11 cellular contexts compared by ENCODE assay signal in the genomic region with DNA sequence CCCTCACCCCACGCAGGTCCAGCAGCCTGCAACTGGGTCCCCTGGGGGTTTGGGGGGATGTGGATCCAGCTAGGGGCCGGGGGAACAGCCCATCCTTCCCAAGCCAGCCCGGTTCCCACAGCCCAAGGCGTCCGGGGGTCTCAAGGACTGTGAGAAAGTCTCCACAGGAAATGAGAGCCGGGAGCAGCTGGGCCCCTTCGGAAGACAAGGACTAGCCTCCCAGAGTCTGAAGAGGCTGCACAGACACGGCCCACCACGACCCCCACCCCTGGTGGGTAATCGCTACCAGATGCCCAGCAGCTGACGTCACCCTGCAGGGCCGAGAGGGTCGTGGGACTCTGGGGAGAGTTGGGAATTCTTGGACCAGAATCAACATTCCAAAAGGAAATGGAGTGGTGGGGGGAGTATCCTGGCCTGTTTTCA. TPM values are rescaled to one million over a fixed set of nuclear protein-coding genes. Genes with fewer than 3 reads are reported as not detected.
DNase-seq lines count a peak whose midpoint lies in the region; ATAC-seq, FAIRE-seq and TF ChIP-seq lines count a peak whose summit lies in the region.
"Had no signal": no experiment of that assay in that cellular context is flagged by ENCODE, and none has a peak within 500 bp of the region (broad histone marks: within the 10 kb centered on the region; RNA-seq: fewer than 3 reads in every experiment).

No MANE protein-coding gene starts in this region.

- TF ChIP-seq POLR2A in heart left ventricle (IDR thresholded peaks at IDR 0.05): no peak

- H3K4me3 Mint-ChIP-seq in naive B cell (peak overlapping the region in 1 of 8 donors; percentile 67), progenitor cell of endocrine pancreas (ENCODE audit: low read depth) (no peak overlapping the region)

- ATAC-seq in heart left ventricle (no peak), Right ventricle myocardium inferior (no peak), naive B cell (ENCODE audit: low read depth in 2 of 2) (no peak), upper lobe of right lung (no peak)
- ATAC-seq: left lobe of liver had no signal

- FAIRE-seq in D721Med (lab: Jason Lieb, UNC): no peak
- FAIRE-seq: GM18507, HTR-8/SVneo had no signal

- peaks cover 72 to 86% (median 84%) of the 10 kb centered on the region in 3 donors for H3K4me1 Mint-ChIP-seq in naive B cell
- H3K4me1 Mint-ChIP-seq in progenitor cell of endocrine pancreas (ENCODE audit: low read depth): peaks cover 4% of the 10 kb centered on the region

- peak overlapping the region; percentile 70 to 96 (median 84) for H3K27ac ChIP-seq in heart left ventricle
- peak overlapping the region in 38 of 59 donors; percentile 3 to 75 (median 46) for H3K27ac ChIP-seq in dorsolateral prefrontal cortex
- H3K27ac ChIP-seq in upper lobe of right lung: peak overlapping the region; percentile 86

- H3K9me3 Mint-ChIP-seq in naive B cell (no peaks in the 10 kb centered on the region), progenitor cell of endocrine pancreas (ENCODE audit: low read depth) (no peaks in the 10 kb centered on the region)

- intact Hi-C loops in heart left ventricle (cut with DNase I) (loop anchor here in 2 of 10 donors (2.0 to 10.0 kb wide), 2 partner anchors 15 to 87 kb away; a partner anchor contains a TSS), Right ventricle myocardium inferior (cut with DNase I) (no loop called here), dorsolateral prefrontal cortex (cut with DNase I) (no loop called here), upper lobe of right lung (cut with DNase I) (no loop called here)

- DNase-seq in heart left ventricle (peak; percentile 56 to 78 (median 64)), Right ventricle myocardium inferior (ENCODE audit: missing footprints) (no peak), dorsolateral prefrontal cortex (no peak), naive B cell (no peak), upper lobe of right lung (no peak), SHP77 (lab: John Stamatoyannopoulos, UW) (no peak), D721Med (ENCODE audit: insufficient read length, low spot score) (no peak), progenitor cell of endocrine pancreas (ENCODE audit: low spot score, unreplicated experiment) (no peak)

- H3K27ac Mint-ChIP-seq in naive B cell: peak overlapping the region in 4 of 6 donors; percentile 59 to 97 (median 94)
- no peak overlapping the region for H3K27ac Mint-ChIP-seq in progenitor cell of endocrine pancreas

- H3K27me3 Mint-ChIP-seq in naive B cell (no peaks in the 10 kb centered on the region), progenitor cell of endocrine pancreas (peaks cover 57% of the 10 kb centered on the region)

- H3K36me3 Mint-ChIP-seq in naive B cell: peaks cover 4 to 35% of the 10 kb centered on the region in 2 donors
- H3K36me3 Mint-ChIP-seq in progenitor cell of endocrine pancreas (ENCODE audit: insufficient read depth): no peaks in the 10 kb centered on the region

- H3K27me3 ChIP-seq in heart left ventricle (no peaks in the 10 kb centered on the region), dorsolateral prefrontal cortex (no peaks in the 10 kb centered on the region), upper lobe of right lung (no peaks in the 10 kb centered on the region)

- TF ChIP-seq CTCF in heart left ventricle (IDR thresholded peaks at IDR 0.05) (no peak), dorsolateral prefrontal cortex (IDR thresholded peaks at IDR 0.05 in 54 of 56, conservative IDR thresholded peaks at IDR 0.05 in 2 of 56; ENCODE audit: low read depth in 1 of 56, partially characterized antibody in 56 of 56) (no peak), upper lobe of right lung (IDR thresholded peaks at IDR 0.05) (no peak), D721Med (IDR thresholded peaks at IDR 0.05; ENCODE audit: insufficient read depth, missing control alignments) (no peak), progenitor cell of endocrine pancreas (IDR thresholded peaks at IDR 0.05; ENCODE audit: unreplicated experiment) (no peak)

- WGBS in heart left ventricle, 4 donors: 32 to 47% (median 36%) methylated on average over 5 to 13 of the region's 13 CpGs

- peaks cover 0 to 18% (median 5%) of the 10 kb centered on the region in 9 donors for H3K36me3 ChIP-seq in heart left ventricle
- H3K36me3 ChIP-seq in upper lobe of right lung: no peaks in the 10 kb centered on the region

- peaks cover 5 to 85% (median 46%) of the 10 kb centered on the region in 12 donors for H3K4me1 ChIP-seq in heart left ventricle
- peaks cover 32% of the 10 kb centered on the region for H3K4me1 ChIP-seq in upper lobe of right lung

- H3K9me3 ChIP-seq in heart left ventricle: no peaks in the 10 kb centered on the region
- H3K9me3 ChIP-seq in upper lobe of right lung: no peaks in the 10 kb centered on the region

- H3K4me3 ChIP-seq in heart left ventricle: peak overlapping the region in 11 of 12 donors; percentile 12 to 89 (median 69)
- H3K4me3 ChIP-seq in dorsolateral prefrontal cortex: peak overlapping the region in 13 of 59 donors; percentile 3 to 38 (median 13)
- peak overlapping the region; percentile 67 for H3K4me3 ChIP-seq in upper lobe of right lung

RNA-seq across cellular contexts. Expression of a gene that starts 10.5 kb away (rescaled TPM):
- total RNA-seq in heart left ventricle: 10 to 100 TPM; 13.7 to 38.9 (median 16.9) TPM
- 10 to 100 TPM; 21.1 to 24.8 TPM for polyA plus RNA-seq in heart left ventricle
- total RNA-seq in Right ventricle myocardium inferior: 21.3 TPM
- 10 to 100 TPM in 118 of 120 experiments, 1 to 10 TPM in 2; 9.3 to 27.9 (median 17.3) TPM for total RNA-seq in dorsolateral prefrontal cortex
- polyA plus RNA-seq in naive B cell (ENCODE audit: low read depth in 6 of 6): 10 to 100 TPM; 29.8 to 87.0 (median 34.7) TPM
- total RNA-seq in upper lobe of right lung: 85.3 TPM
- total RNA-seq in progenitor cell of endocrine pancreas: 2.0 and 2.6 TPM in 2 replicates

RNA-seq across cellular contexts. Expression of a gene that starts 17.9 kb away (rescaled TPM):
- total RNA-seq in heart left ventricle: 10 to 100 TPM; 35.6 to 60.3 (median 47.8) TPM
- polyA plus RNA-seq in heart left ventricle: 10 to 100 TPM; 26.2 to 30.4 TPM
- 49.9 TPM for total RNA-seq in Right ventricle myocardium inferior
- total RNA-seq in dorsolateral prefrontal cortex: 100 to 1,000 TPM in 89 of 120 experiments, 10 to 100 TPM in 31; 78.5 to 153 (median 110) TPM
- polyA plus RNA-seq in naive B cell (ENCODE audit: low read depth in 6 of 6): 10 to 100 TPM; 37.3 to 88.8 (median 43.2) TPM
- total RNA-seq in upper lobe of right lung: 99.1 TPM
- 90.9 and 100 TPM in 2 replicates for total RNA-seq in progenitor cell of endocrine pancreas

RNA-seq across cellular contexts. Expression of a gene that starts 32.8 kb away (rescaled TPM):
- total RNA-seq in heart left ventricle (1 to 10 TPM; 1.7 to 9.2 (median 3.3) TPM), Right ventricle myocardium inferior (3.8 TPM), dorsolateral prefrontal cortex (10 to 100 TPM in 101 of 120 experiments, 1 to 10 TPM in 19; 7.7 to 18.6 (median 12.5) TPM), upper lobe of right lung (17.3 TPM), progenitor cell of endocrine pancreas (21.8 and 24.2 TPM in 2 replicates)
- polyA plus RNA-seq in heart left ventricle (1 to 10 TPM; 3.4 to 5.2 TPM), naive B cell (ENCODE audit: low read depth in 6 of 6) (10 to 100 TPM; 24.9 to 40.0 (median 27.3) TPM)

RNA-seq across cellular contexts. Expression of a gene that starts 34.8 kb away (rescaled TPM):
- total RNA-seq in heart left ventricle (10 to 100 TPM; 39.9 to 55.1 (median 41.5) TPM), Right ventricle myocardium inferior (30.2 TPM), dorsolateral prefrontal cortex (10 to 100 TPM; 19.5 to 55.8 (median 36.6) TPM), upper lobe of right lung (68.9 TPM), progenitor cell of endocrine pancreas (75.0 and 78.4 TPM in 2 replicates)
- polyA plus RNA-seq in heart left ventricle (10 to 100 TPM; 36.8 to 50.1 TPM), naive B cell (ENCODE audit: low read depth in 6 of 6) (10 to 100 TPM; 52.2 to 78.0 (median 59.1) TPM)

RNA-seq across cellular contexts. Expression of a gene that starts 52.0 kb away (rescaled TPM):
- total RNA-seq in heart left ventricle (under 1 TPM in 8 of 9 donors, not detected in 1; 0.09 to 0.61 (median 0.24) TPM), Right ventricle myocardium inferior (0.30 TPM), dorsolateral prefrontal cortex (1 to 10 TPM in 3 of 120 experiments, under 1 TPM in 107, not detected in 10; 0.15 to 1.4 (median 0.47) TPM), upper lobe of right lung (0.41 TPM), progenitor cell of endocrine pancreas (0.07 TPM in 1 of 2 replicates, not detected in the other)
- polyA plus RNA-seq in heart left ventricle (under 1 TPM in 1 of 2 donors, not detected in 1; 0.34 TPM), naive B cell (ENCODE audit: low read depth in 6 of 6) (under 1 TPM in 1 of 6 donors, not detected in 5; 0.66 TPM)
- total RNA-seq: left lobe of liver had no signal

Comparison
In these comparisons a context has a peak if more than half of its experiments do, and no peak if none do; other contexts are left out.
1. DNase-seq: peak in heart left ventricle (5 of 5); none in Right ventricle myocardium inferior (single experiment), dorsolateral prefrontal cortex (0 of 10), naive B cell (single experiment), upper lobe of right lung (single experiment), SHP77 (0 of 2), D721Med (single experiment) and progenitor cell of endocrine pancreas (single experiment).
2. Peak in every context shown above with its lines, with median percentiles within 50 percentile points of each other: H3K27ac ChIP-seq.